14 cellular contexts compared by ENCODE assay signal in genomic region chr12:124698998-124699305, GRCh38.
DNase-seq lines count a peak whose midpoint lies in the region; ATAC-seq and TF ChIP-seq lines count a peak whose summit lies in the region.
"Had no signal": no experiment of that assay in that cellular context is flagged by ENCODE, and none has a peak within 500 bp of the region (broad histone marks: within the 10 kb centered on the region; RNA-seq: fewer than 3 reads in every experiment).

No MANE protein-coding gene starts in this region.

- H2AFZ ChIP-seq in neuronal stem cell (ENCODE audit: low read length), result no peak overlapping the region

- POLR2A ChIA-PET in MCF 10A (lab: Yijun Ruan, JAX), result interaction anchor here (1.2 kb wide), 1 partner anchor 10 kb away, joined by 4 read pairs; no protein-coding TSS in a partner anchor

- CTCF ChIA-PET in MCF 10A (lab: Yijun Ruan, JAX), result interaction anchor here (0.9 kb wide), 1 partner anchor 11 kb away, joined by 3 read pairs; no protein-coding TSS in a partner anchor

- ATAC-seq in upper lobe of left lung (ENCODE audit: low FRiP score in 2 of 2), result no peak
- ATAC-seq in GM18858 (IDR thresholded peaks at IDR 0.05; ENCODE audit: unreplicated experiment), result no peak
- ATAC-seq: T-helper 17 cell had no signal

- peak overlapping the region; percentile 0 for H3K18ac ChIP-seq in neuronal stem cell (ENCODE audit: low read length)

- H2BK120ac ChIP-seq in neuronal stem cell (ENCODE audit: low read depth, low read length), result no peak overlapping the region

- no peak overlapping the region for H3K4me2 ChIP-seq in neuronal stem cell (ENCODE audit: insufficient read depth, low read length, poor library complexity, severe bottlenecking)

- H3K4me3 ChIP-seq in breast epithelium, result no peak overlapping the region
- H3K4me3 ChIP-seq in esophagus muscularis mucosa, result no peak overlapping the region
- no peak overlapping the region for H3K4me3 ChIP-seq in neuronal stem cell (ENCODE audit: low read length in 2 of 2)
- H3K4me3 ChIP-seq in upper lobe of left lung, result peak overlapping the region in 2 of 4 donors; percentile 11 to 29

- BruUV-seq in MCF 10A (replicated peaks; lab: Mats Ljungman, UMichigan), result no TSS peak

- no peak for TF ChIP-seq POLR2A in breast epithelium (IDR thresholded peaks at IDR 0.05)
- no peak for TF ChIP-seq POLR2A in esophagus muscularis mucosa (IDR thresholded peaks at IDR 0.05; ENCODE audit: low read depth)
- TF ChIP-seq POLR2A in upper lobe of left lung (IDR thresholded peaks at IDR 0.05), result no peak

- H3K36me3 ChIP-seq in breast epithelium (no peaks in the 10 kb centered on the region), esophagus muscularis mucosa (no peaks in the 10 kb centered on the region), neuronal stem cell (replicated peaks in 1 of 2; ENCODE audit: control insufficient read depth in 2 of 2, insufficient read depth in 2 of 2, low read length in 2 of 2) (no peaks in the 10 kb centered on the region), upper lobe of left lung (no peaks in the 10 kb centered on the region)

- 86% methylated on average over 6 of the region's 6 CpGs for WGBS in esophagus muscularis mucosa
- WGBS in neuronal stem cell (ENCODE audit: extremely low coverage in 2 of 2, insufficient read length in 2 of 2, insufficient replicate concordance in 1 of 2), 2 donors, result no CpG with 5 or more reads among the region's 6 CpGs
- WGBS in upper lobe of left lung, 2 donors, result 56 to 84% methylated on average over 5 to 6 of the region's 6 CpGs

- no peak overlapping the region for H3K4ac ChIP-seq in neuronal stem cell (ENCODE audit: low read length)

- no peak for TF ChIP-seq CTCF in breast epithelium (IDR thresholded peaks at IDR 0.05)
- no peak for TF ChIP-seq CTCF in MCF 10A (IDR thresholded peaks at IDR 0.05; ENCODE audit: unreplicated experiment)
- TF ChIP-seq CTCF in esophagus muscularis mucosa (IDR thresholded peaks at IDR 0.05), result no peak
- no peak for TF ChIP-seq CTCF in upper lobe of left lung (IDR thresholded peaks at IDR 0.05)

- TF ChIP-seq EP300 in esophagus muscularis mucosa (IDR thresholded peaks at IDR 0.05) (no peak), upper lobe of left lung (IDR thresholded peaks at IDR 0.05) (no peak)

- H3K79me1 ChIP-seq in neuronal stem cell (ENCODE audit: low read depth, low read length), result no peaks in the 10 kb centered on the region

- no peak overlapping the region for H2BK5ac ChIP-seq in neuronal stem cell (ENCODE audit: low read length)

- peaks cover 19% of the 10 kb centered on the region for H3K4me1 Mint-ChIP-seq in MCF 10A (ENCODE audit: insufficient read depth, unreplicated experiment)

- intact Hi-C loops in breast epithelium (cut with DNase I; ENCODE audit: low total_unique reads), result no loop called here
- intact Hi-C loops in MCF 10A (cut with micrococcal nuclease), result no loop called here
- intact Hi-C loops in esophagus muscularis mucosa (cut with DNase I), result no loop called here

- no peaks in the 10 kb centered on the region for H3K27me3 Mint-ChIP-seq in MCF 10A (ENCODE audit: insufficient read depth, unreplicated experiment)

- H3K9me3 ChIP-seq in breast epithelium, result no peaks in the 10 kb centered on the region
- no peaks in the 10 kb centered on the region for H3K9me3 ChIP-seq in esophagus muscularis mucosa
- H3K9me3 ChIP-seq in neuronal stem cell (replicated peaks in 1 of 2; ENCODE audit: control insufficient read depth in 2 of 2, insufficient read depth in 1 of 2, low read depth in 1 of 2, low read length in 2 of 2), result peaks cover 0 to 7% of the 10 kb centered on the region in 2 donors
- no peaks in the 10 kb centered on the region for H3K9me3 ChIP-seq in upper lobe of left lung

- H3K14ac ChIP-seq in neuronal stem cell (ENCODE audit: low read length), result no peak overlapping the region

- DNase-seq in breast epithelium (ENCODE audit: low spot score in 2 of 2) (no peak), MCF 10A (ENCODE audit: unreplicated experiment) (no peak), esophagus muscularis mucosa (ENCODE audit: extremely low spot score) (no peak), neuronal stem cell (ENCODE audit: low spot score) (no peak), upper lobe of left lung (no peak), HPDE6-E6E7 (ENCODE audit: extremely low spot score) (no peak), T-helper 1 cell (no peak)
- DNase-seq: 8988T; activated CD4-positive, alpha-beta memory T cell treated with anti-CD3 and anti-CD28 coated beads for 36 hours; NCI-H1694; NCI-H748 treated with DMSO at 0.1 percent for 48 hours; T-helper 17 cell had no signal

- no peak overlapping the region for H2BK12ac ChIP-seq in neuronal stem cell (ENCODE audit: low read length)

- H4K8ac ChIP-seq in neuronal stem cell (ENCODE audit: low read depth, low read length), result no peak overlapping the region

- H3K9ac ChIP-seq in neuronal stem cell (ENCODE audit: low read depth, low read length, poor library complexity), result no peak overlapping the region

- H2BK15ac ChIP-seq in neuronal stem cell (ENCODE audit: low read length), result no peak overlapping the region

- H3K4me1 ChIP-seq in breast epithelium, result peaks cover 4 to 19% of the 10 kb centered on the region in 2 donors
- H3K4me1 ChIP-seq in esophagus muscularis mucosa, result peaks cover 22 to 41% (median 36%) of the 10 kb centered on the region in 4 donors
- H3K4me1 ChIP-seq in neuronal stem cell (ENCODE audit: control insufficient read depth in 2 of 2, insufficient read depth in 1 of 2, low read depth in 1 of 2, low read length in 2 of 2), result peaks cover 13 to 17% of the 10 kb centered on the region in 2 donors
- H3K4me1 ChIP-seq in upper lobe of left lung, result peaks cover 29 to 51% (median 42%) of the 10 kb centered on the region in 4 donors

- H3K36me3 Mint-ChIP-seq in MCF 10A (ENCODE audit: insufficient read depth, unreplicated experiment), result no peaks in the 10 kb centered on the region
- H3K36me3 Mint-ChIP-seq: activated CD4-positive, alpha-beta memory T cell treated with anti-CD3 and anti-CD28 coated beads for 36 hours had no signal

- no peak overlapping the region for H3K27ac Mint-ChIP-seq in MCF 10A (ENCODE audit: low read depth, unreplicated experiment)
- H3K27ac Mint-ChIP-seq: activated CD4-positive, alpha-beta memory T cell treated with anti-CD3 and anti-CD28 coated beads for 36 hours; T-helper 17 cell had no signal

- H3K9me3 Mint-ChIP-seq in MCF 10A (ENCODE audit: unreplicated experiment), result no peaks in the 10 kb centered on the region
- H3K9me3 Mint-ChIP-seq: activated CD4-positive, alpha-beta memory T cell treated with anti-CD3 and anti-CD28 coated beads for 36 hours; neural crest cell had no signal

- H3K4me3 Mint-ChIP-seq in MCF 10A (ENCODE audit: unreplicated experiment), result no peak overlapping the region
- H3K4me3 Mint-ChIP-seq: activated CD4-positive, alpha-beta memory T cell treated with anti-CD3 and anti-CD28 coated beads for 36 hours; T-helper 17 cell had no signal

- no peak overlapping the region for H2AK5ac ChIP-seq in neuronal stem cell (ENCODE audit: low read depth, low read length)

- H4K91ac ChIP-seq in neuronal stem cell (ENCODE audit: low read depth, low read length, poor library complexity), result no peak overlapping the region

- no peak overlapping the region for H3K23ac ChIP-seq in neuronal stem cell (ENCODE audit: low read depth, low read length, poor library complexity)

- H3K27me3 ChIP-seq in breast epithelium (no peaks in the 10 kb centered on the region), esophagus muscularis mucosa (no peaks in the 10 kb centered on the region), neuronal stem cell (ENCODE audit: control insufficient read depth in 3 of 3, insufficient read depth in 3 of 3, low read depth in 1 of 3, low read length in 3 of 3) (peaks cover 0 to 18% (median 0%) of the 10 kb centered on the region in 3 experiments), upper lobe of left lung (no peaks in the 10 kb centered on the region)

- H3K27ac ChIP-seq in breast epithelium (peak overlapping the region; percentile 84 to 85), esophagus muscularis mucosa (replicated peaks in 1 of 4) (peak overlapping the region; percentile 14 to 48 (median 24)), neuronal stem cell (replicated peaks; ENCODE audit: low read length) (no peak overlapping the region), upper lobe of left lung (peak overlapping the region; percentile 78 to 96 (median 84))
